In the genomic region with DNA sequence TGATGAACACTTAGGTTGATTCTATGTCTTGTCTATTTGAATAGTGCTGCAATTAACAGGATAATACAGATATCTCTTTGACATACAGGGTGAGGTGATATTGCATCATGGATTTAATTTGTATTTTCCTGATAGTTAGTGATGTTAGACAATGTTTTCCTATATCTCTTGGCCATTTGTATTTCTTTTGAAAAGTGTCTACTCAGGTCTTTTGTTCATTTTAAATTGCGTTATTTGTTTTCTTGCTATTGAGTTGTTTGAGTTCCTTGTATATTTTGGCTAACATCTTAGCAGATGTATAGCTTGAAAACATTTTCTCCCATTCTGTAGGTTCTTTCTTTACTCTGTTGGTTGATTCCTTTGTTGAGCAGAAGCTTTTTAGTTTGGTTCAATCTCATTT, we compare ENCODE assay signal across 29 cellular contexts.
"Had no signal": no experiment of that assay in that cellular context is flagged by ENCODE, and none has a peak within 500 bp of the region (broad histone marks: within the 10 kb centered on the region; RNA-seq: fewer than 3 reads in every experiment).

No MANE protein-coding gene starts in this region.

- H3K9ac ChIP-seq: neural progenitor cell had no signal

- H3K27ac Mint-ChIP-seq: naive thymus-derived CD4-positive, alpha-beta T cell; natural killer cell; nephron; neural progenitor cell; stimulated activated memory B cell treated with anti-CD40 and anti-IgM and Interleukin-4, amounts not matched to agents 10 μg/mL and 1 μg/mL and 100 μg/mL, for 72 hours; stimulated activated naive CD8-positive, alpha-beta T cell treated with anti-CD3 and anti-CD28 coated beads, Interleukin-15, amount 100 ng/mL, for 72 hours; type B pancreatic cell had no signal

- H3K9me3 ChIP-seq: pancreas, prostate gland, suprapubic skin, testis, transverse colon, upper lobe of right lung, uterus had no signal

- H3K36me3 Mint-ChIP-seq: natural killer cell; neural progenitor cell; stimulated activated memory B cell treated with anti-CD40 and anti-IgM and Interleukin-4, amounts not matched to agents 10 μg/mL and 1 μg/mL and 100 μg/mL, for 72 hours; type B pancreatic cell had no signal

- H3K4me1 ChIP-seq: neural progenitor cell, pancreas, prostate gland, spleen, suprapubic skin, testis, tibial artery, transverse colon, upper lobe of right lung, uterus had no signal

- H3K27ac ChIP-seq: neural progenitor cell, pancreas, prostate gland, skin epidermis, spleen, suprapubic skin, testis, tibial artery, transverse colon, upper lobe of right lung, uterus had no signal

- H3K4me1 Mint-ChIP-seq: naive thymus-derived CD4-positive, alpha-beta T cell; natural killer cell; nephron; neural progenitor cell; stimulated activated memory B cell treated with anti-CD40 and anti-IgM and Interleukin-4, amounts not matched to agents 10 μg/mL and 1 μg/mL and 100 μg/mL, for 72 hours; stimulated activated naive CD8-positive, alpha-beta T cell treated with anti-CD3 and anti-CD28 coated beads, Interleukin-15, amount 100 ng/mL, for 72 hours had no signal

- H3K27me3 ChIP-seq: neural progenitor cell, pancreas, spleen, suprapubic skin, testis, tibial artery, transverse colon, upper lobe of right lung, uterus had no signal

- H3K27me3 Mint-ChIP-seq: stimulated activated memory B cell treated with anti-CD40 and anti-IgM and Interleukin-4, amounts not matched to agents 10 μg/mL and 1 μg/mL and 100 μg/mL, for 72 hours; stimulated activated naive CD8-positive, alpha-beta T cell treated with anti-CD3 and anti-CD28 coated beads, Interleukin-15, amount 100 ng/mL, for 72 hours; type B pancreatic cell had no signal

- H3K4me2 ChIP-seq: neural progenitor cell, smooth muscle cell had no signal

- H3K36me3 ChIP-seq: neural progenitor cell, pancreas, prostate gland, spleen, suprapubic skin, tibial artery, transverse colon, upper lobe of right lung, uterus had no signal

- H2AFZ ChIP-seq: neural progenitor cell had no signal

- H3K4me3 Mint-ChIP-seq: naive thymus-derived CD4-positive, alpha-beta T cell; natural killer cell; nephron; neural progenitor cell; stimulated activated memory B cell treated with anti-CD40 and anti-IgM and Interleukin-4, amounts not matched to agents 10 μg/mL and 1 μg/mL and 100 μg/mL, for 72 hours; stimulated activated naive CD8-positive, alpha-beta T cell treated with anti-CD3 and anti-CD28 coated beads, Interleukin-15, amount 100 ng/mL, for 72 hours; type B pancreatic cell had no signal

- DNase-seq: naive thymus-derived CD4-positive, alpha-beta T cell; natural killer cell; occipital lobe; pancreas; right cardiac atrium; spleen; stimulated activated CD4-positive, alpha-beta T cell treated with anti-CD3 and anti-CD28 coated beads, Interleukin-12 subunit alpha, Interleukin-12 subunit beta, amount 100 ng/mL, for 4 hours; stimulated activated CD4-positive, alpha-beta T cell treated with anti-CD3 and anti-CD28 coated beads, Interleukin-1b, Interleukin-23, amount 100 ng/mL, for 48 hours; stimulated activated CD4-positive, alpha-beta T cell treated with anti-CD3 and anti-CD28 coated beads, Interleukin-4, amount 100 ng/mL, for 1 hour; stimulated activated CD4-positive, alpha-beta T cell treated with anti-CD3 and anti-CD28 coated beads, Interleukin-4, amount 100 ng/mL, for 4 hours; stimulated activated CD8-positive, alpha-beta memory T cell treated with anti-CD3 and anti-CD28 coated beads, Interleukin-4, amount 100 ng/mL, for 48 hours; stimulated activated naive CD4-positive, alpha-beta T cell; stimulated activated naive CD8-positive, alpha-beta T cell treated with anti-CD3 and anti-CD28 coated beads, Interleukin-15, amount 100 ng/mL, for 72 hours; stimulated activated naive CD8-positive, alpha-beta T cell treated with anti-CD3 and anti-CD28 coated beads, Interleukin-15, Interleukin-2, amounts not matched to agents 100 U/mL and 50 U/mL, for 24 hours; substantia nigra; testis; tibial artery; transverse colon; upper lobe of right lung; uterus had no signal

- H3K4me3 ChIP-seq: neural progenitor cell, pancreas, prostate gland, skin epidermis, smooth muscle cell, spleen, suprapubic skin, testis, tibial artery, transverse colon, upper lobe of right lung, uterus had no signal

- ATAC-seq: naive thymus-derived CD4-positive, alpha-beta T cell; natural killer cell; pancreas; right cardiac atrium; sciatic nerve; stimulated activated memory B cell treated with anti-CD40 and anti-IgM and Interleukin-4, amounts not matched to agents 10 μg/mL and 1 μg/mL and 100 μg/mL, for 72 hours; stimulated activated naive CD8-positive, alpha-beta T cell treated with anti-CD3 and anti-CD28 coated beads, Interleukin-15, amount 100 ng/mL, for 72 hours; stimulated activated naive CD8-positive, alpha-beta T cell treated with anti-CD3 and anti-CD28 coated beads, Interleukin-15, Interleukin-2, amounts not matched to agents 100 U/mL and 50 U/mL, for 24 hours; upper lobe of right lung had no signal
